20 cellular contexts compared by ENCODE assay signal in the genomic region with DNA sequence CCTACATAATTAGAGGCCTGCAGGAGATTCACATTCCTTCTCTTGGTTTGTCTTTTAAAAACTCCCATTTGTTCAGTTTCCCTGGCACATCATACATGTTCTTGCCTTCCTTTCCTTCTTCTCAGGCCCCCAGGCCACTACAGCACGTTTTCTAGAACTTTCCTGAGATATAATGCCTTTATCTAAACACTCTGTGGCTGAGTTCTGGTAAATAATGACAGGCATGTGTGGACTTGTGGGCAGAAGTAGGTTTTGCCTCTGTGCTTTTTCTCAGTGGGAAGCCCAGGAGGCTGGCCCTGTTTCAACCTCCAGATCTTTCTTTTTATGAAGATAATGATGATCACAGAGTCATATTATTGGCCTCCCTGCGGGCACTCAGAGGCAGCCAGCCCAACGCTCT.
A peak's percentile ranks its signal among the peaks of the same experiment; 100 is the strongest.
DNase-seq lines count a peak whose midpoint lies in the region; ATAC-seq and TF ChIP-seq lines count a peak whose summit lies in the region.
"Had no signal": no experiment of that assay in that cellular context is flagged by ENCODE, and none has a peak within 500 bp of the region (broad histone marks: within the 10 kb centered on the region; RNA-seq: fewer than 3 reads in every experiment).

No MANE protein-coding gene starts in this region.

- no peak overlapping the region for H3K4ac ChIP-seq in mesenchymal stem cell (ENCODE audit: low read depth in 1 of 2, low read length in 2 of 2)

- H2AFZ ChIP-seq in mesenchymal stem cell (ENCODE audit: low read depth, low read length) = no peak overlapping the region

- H2BK120ac ChIP-seq in mesenchymal stem cell (ENCODE audit: low read depth, low read length) = no peak overlapping the region

- H3K4me2 ChIP-seq in mesenchymal stem cell (ENCODE audit: low read length, poor library complexity, severe bottlenecking) = no peak overlapping the region

- no peaks in the 10 kb centered on the region for H3K9me3 ChIP-seq in MG63
- no peaks in the 10 kb centered on the region for H3K9me3 ChIP-seq in mesenchymal stem cell (ENCODE audit: control insufficient read depth, low read length)
- H3K9me3 ChIP-seq: adrenal gland, pancreas, upper lobe of right lung had no signal

- H3K14ac ChIP-seq in mesenchymal stem cell (ENCODE audit: low read length in 2 of 2) = no peak overlapping the region

- no peak overlapping the region for H4K91ac ChIP-seq in mesenchymal stem cell (ENCODE audit: low read length)

- no peak overlapping the region for H3K23ac ChIP-seq in mesenchymal stem cell (ENCODE audit: low read length in 2 of 2)

- H3K36me3 ChIP-seq in MG63 = no peaks in the 10 kb centered on the region
- no peaks in the 10 kb centered on the region for H3K36me3 ChIP-seq in brain microvascular endothelial cell (replicated peaks)
- no peaks in the 10 kb centered on the region for H3K36me3 ChIP-seq in mesenchymal stem cell (ENCODE audit: control insufficient read depth in 1 of 2, insufficient read depth in 2 of 2, low read depth in 1 of 2, low read length in 2 of 2)
- H3K36me3 ChIP-seq: adrenal gland, pancreas, upper lobe of right lung had no signal

- peak overlapping the region in 1 of 2 experiments; percentile 12 for H2BK12ac ChIP-seq in mesenchymal stem cell (ENCODE audit: low read length in 2 of 2)

- in situ Hi-C loops in brain microvascular endothelial cell (cut with HindIII; ENCODE audit: low pct_ligation_motif_present, low sequenced_read_pairs) = no loop called here

- no peak overlapping the region for H3K27ac ChIP-seq in brain microvascular endothelial cell
- H3K27ac ChIP-seq in mesenchymal stem cell (ENCODE audit: low read length, poor library complexity, severe bottlenecking) = peak overlapping the region; percentile 25
- H3K27ac ChIP-seq: adrenal gland, HL-60, pancreas, upper lobe of right lung, VCaP had no signal

- H2BK5ac ChIP-seq in mesenchymal stem cell (ENCODE audit: low read depth, low read length, poor library complexity, severe bottlenecking) = no peak overlapping the region

- WGBS in mesenchymal stem cell = 94% methylated on average over 2 of the region's 3 CpGs

- H3K79me1 ChIP-seq in mesenchymal stem cell (replicated peaks; ENCODE audit: low read length, poor library complexity, severe bottlenecking) = no peaks in the 10 kb centered on the region

- H3K18ac ChIP-seq in mesenchymal stem cell (ENCODE audit: low read depth in 1 of 2, low read length in 2 of 2) = peak overlapping the region in 1 of 2 experiments; percentile 34

- no peaks in the 10 kb centered on the region for H3K27me3 ChIP-seq in MG63
- no peaks in the 10 kb centered on the region for H3K27me3 ChIP-seq in brain microvascular endothelial cell (replicated peaks)
- no peaks in the 10 kb centered on the region for H3K27me3 ChIP-seq in mesenchymal stem cell (ENCODE audit: control insufficient read depth in 1 of 2, insufficient read depth in 1 of 2, low read length in 2 of 2)
- H3K27me3 ChIP-seq: adrenal gland, pancreas, upper lobe of right lung had no signal

- no peak overlapping the region for H2BK15ac ChIP-seq in mesenchymal stem cell (ENCODE audit: low read depth, poor library complexity, severe bottlenecking)

- H2AK5ac ChIP-seq in mesenchymal stem cell (ENCODE audit: low read length, severe bottlenecking) = no peak overlapping the region

- peaks cover 8% of the 10 kb centered on the region for H3K4me1 ChIP-seq in mesenchymal stem cell (ENCODE audit: control insufficient read depth, insufficient read depth, low read depth, low read length)
- H3K4me1 ChIP-seq: adrenal gland, pancreas, upper lobe of right lung had no signal

- H4K8ac ChIP-seq in mesenchymal stem cell (ENCODE audit: low read length) = no peak overlapping the region

- no peak for ATAC-seq in GM19351 (IDR thresholded peaks at IDR 0.05; ENCODE audit: unreplicated experiment)
- ATAC-seq: activated T-helper 17 cell treated with anti-CD3 and anti-CD28 coated beads, Interleukin-2, amount 50 U/mL, for 72 hours; left colon; pancreas; stimulated activated effector memory CD8-positive, alpha-beta T cell treated with anti-CD3 and anti-CD28 coated beads, Interleukin-12 subunit alpha, Interleukin-12 subunit beta, amount 100 ng/mL, for 72 hours; upper lobe of right lung had no signal

- no peak overlapping the region for H3K9ac ChIP-seq in mesenchymal stem cell (ENCODE audit: low read length)

- TF ChIP-seq CTCF in AG09309 (IDR thresholded peaks at IDR 0.05; ENCODE audit: control insufficient read depth, insufficient read depth, low read depth, low read length, missing control alignments) = no peak
- no peak for TF ChIP-seq CTCF in brain microvascular endothelial cell (IDR thresholded peaks at IDR 0.05; ENCODE audit: low read depth, low read length, missing control alignments)

- DNase-seq in AG09309 (ENCODE audit: low read depth) (peak; percentile 28), MG63 (peak; percentile 26), brain microvascular endothelial cell (peak; percentile 25), mesenchymal stem cell (peak; percentile 46), dedifferentiated amniotic fluid mesenchymal stem cell (ENCODE audit: extremely low spot score) (no peak), NCI-H82 treated with DMSO at 0.1 percent for 48 hours (lab: John Stamatoyannopoulos, UW; ENCODE audit: unreplicated experiment) (no peak)
- DNase-seq in stimulated activated naive CD4-positive, alpha-beta T cell treated with Interleukin-2 at 50 U/mL for 16 hours (lab: John Stamatoyannopoulos, UW) = no peak
- DNase-seq: adrenal gland, KBM-7, left colon, NCI-H1092 treated with DMSO at 0.1 percent for 48 hours, NCI-H510A treated with DMSO at 0.1 percent for 48 hours, pancreas, small intestine, upper lobe of right lung had no signal

- H3K4me3 ChIP-seq in AG09309 (ENCODE audit: control insufficient read depth, low read depth, low read length) (no peak overlapping the region), MG63 (no peak overlapping the region), brain microvascular endothelial cell (ENCODE audit: low read depth, low read length) (no peak overlapping the region), mesenchymal stem cell (ENCODE audit: insufficient read depth in 1 of 2, low read depth in 1 of 2, low read length in 2 of 2) (no peak overlapping the region)
- H3K4me3 ChIP-seq: adrenal gland, pancreas, upper lobe of right lung had no signal

Comparison
In these comparisons a context has a peak if more than half of its experiments do, and no peak if none do; other contexts are left out.
1. DNase-seq: peak in AG09309 (single experiment), MG63 (single experiment), brain microvascular endothelial cell (single experiment) and mesenchymal stem cell (single experiment); none in dedifferentiated amniotic fluid mesenchymal stem cell (single experiment), NCI-H82 treated with DMSO at 0.1 percent for 48 hours (single experiment) and stimulated activated naive CD4-positive, alpha-beta T cell treated with Interleukin-2 at 50 U/mL for 16 hours (single experiment).